1 cellular context compared by ENCODE assay signal in the genomic region with DNA sequence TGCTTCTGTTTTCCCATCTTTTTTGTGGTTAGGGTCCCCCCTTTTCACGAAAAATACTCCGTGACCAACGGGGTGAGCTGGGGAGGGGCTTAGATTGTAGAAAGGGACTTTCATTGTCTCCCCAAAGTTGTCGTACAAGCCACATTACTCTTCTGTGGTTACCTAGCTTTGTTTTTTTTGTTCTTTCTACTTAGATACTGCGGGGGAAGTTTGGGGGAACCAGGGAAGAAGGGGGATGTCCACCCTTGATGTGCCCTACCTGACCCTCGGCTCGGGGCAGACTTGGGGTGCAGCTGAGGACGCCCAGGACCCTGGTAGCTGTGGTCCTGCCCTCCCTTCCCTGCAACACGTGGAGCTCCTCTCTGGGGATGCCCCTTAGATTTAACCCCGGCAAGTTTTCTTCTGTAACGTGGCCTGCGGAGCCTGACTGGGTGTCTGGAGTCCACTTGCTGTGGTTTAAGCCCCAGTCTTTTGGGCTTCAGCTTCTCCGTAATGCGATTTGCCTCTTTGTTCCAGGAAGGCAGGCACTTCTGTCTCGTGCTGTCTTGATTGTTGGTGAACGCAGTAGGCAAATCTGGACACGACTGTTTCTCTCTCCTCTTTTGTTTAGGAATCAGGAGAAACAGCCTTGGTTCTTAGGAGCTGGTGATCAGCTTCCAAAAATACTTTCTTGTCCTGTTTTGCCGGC.
A peak's percentile ranks its signal among the peaks of the same experiment; 100 is the strongest.
TF ChIP-seq lines count a peak whose summit lies in the region.

No MANE protein-coding gene starts in this region.

TF ChIP-seq in HepG2, 621 proteins besides CTCF, POLR2A, EP300 and RAD21 (continued from another document and continues in another):
- TF ChIP-seq, protein P1, sequence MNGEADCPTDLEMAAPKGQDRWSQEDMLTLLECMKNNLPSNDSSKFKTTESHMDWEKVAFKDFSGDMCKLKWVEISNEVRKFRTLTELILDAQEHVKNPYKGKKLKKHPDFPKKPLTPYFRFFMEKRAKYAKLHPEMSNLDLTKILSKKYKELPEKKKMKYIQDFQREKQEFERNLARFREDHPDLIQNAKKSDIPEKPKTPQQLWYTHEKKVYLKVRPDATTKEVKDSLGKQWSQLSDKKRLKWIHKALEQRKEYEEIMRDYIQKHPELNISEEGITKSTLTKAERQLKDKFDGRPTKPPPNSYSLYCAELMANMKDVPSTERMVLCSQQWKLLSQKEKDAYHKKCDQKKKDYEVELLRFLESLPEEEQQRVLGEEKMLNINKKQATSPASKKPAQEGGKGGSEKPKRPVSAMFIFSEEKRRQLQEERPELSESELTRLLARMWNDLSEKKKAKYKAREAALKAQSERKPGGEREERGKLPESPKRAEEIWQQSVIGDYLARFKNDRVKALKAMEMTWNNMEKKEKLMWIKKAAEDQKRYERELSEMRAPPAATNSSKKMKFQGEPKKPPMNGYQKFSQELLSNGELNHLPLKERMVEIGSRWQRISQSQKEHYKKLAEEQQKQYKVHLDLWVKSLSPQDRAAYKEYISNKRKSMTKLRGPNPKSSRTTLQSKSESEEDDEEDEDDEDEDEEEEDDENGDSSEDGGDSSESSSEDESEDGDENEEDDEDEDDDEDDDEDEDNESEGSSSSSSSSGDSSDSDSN (CRISPR knock-in tag; IDR thresholded peaks at IDR 0.05): peak; percentile 39; the same call in 1 of the 2 replicates
- 0 out of 2 replicates have a peak, but pooled peaks have one; percentile 48 for TF ChIP-seq ZNF256 (CRISPR knock-in tag; conservative IDR thresholded peaks at IDR 0.05)
- TF ChIP-seq, protein P2, sequence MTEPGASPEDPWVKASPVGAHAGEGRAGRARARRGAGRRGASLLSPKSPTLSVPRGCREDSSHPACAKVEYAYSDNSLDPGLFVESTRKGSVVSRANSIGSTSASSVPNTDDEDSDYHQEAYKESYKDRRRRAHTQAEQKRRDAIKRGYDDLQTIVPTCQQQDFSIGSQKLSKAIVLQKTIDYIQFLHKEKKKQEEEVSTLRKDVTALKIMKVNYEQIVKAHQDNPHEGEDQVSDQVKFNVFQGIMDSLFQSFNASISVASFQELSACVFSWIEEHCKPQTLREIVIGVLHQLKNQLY (CRISPR knock-in tag; IDR thresholded peaks at IDR 0.05): no peak
- TF ChIP-seq NKX3-1 (CRISPR knock-in tag; IDR thresholded peaks at IDR 0.05): no peak
- TF ChIP-seq ZNF788 (CRISPR knock-in tag; IDR thresholded peaks at IDR 0.05; ENCODE audit: borderline replicate concordance): 0 out of 2 replicates have a peak, but pooled peaks have one; percentile 13
- no peak for TF ChIP-seq MTF1 (CRISPR knock-in tag; IDR thresholded peaks at IDR 0.05)
- TF ChIP-seq SRF (IDR thresholded peaks at IDR 0.05; ENCODE audit: low read depth, low read length): no peak
- TF ChIP-seq GABPB1 (CRISPR knock-in tag; IDR thresholded peaks at IDR 0.05): 0 out of 2 replicates have a peak, but pooled peaks have one; percentile 11
- no peak for TF ChIP-seq MZF1 (CRISPR knock-in tag; IDR thresholded peaks at IDR 0.05; ENCODE audit: borderline replicate concordance)
- TF ChIP-seq ATAD3A (CRISPR knock-in tag; IDR thresholded peaks at IDR 0.05): no peak
- no peak for TF ChIP-seq TOE1 (CRISPR knock-in tag; IDR thresholded peaks at IDR 0.05)
- TF ChIP-seq SIN3B (IDR thresholded peaks at IDR 0.05; ENCODE audit: low read length): no peak
- peak; percentile 9 for TF ChIP-seq ASH2L (IDR thresholded peaks at IDR 0.05; ENCODE audit: insufficient read length, low read depth, low read length)
- TF ChIP-seq ZNF614 (CRISPR knock-in tag; IDR thresholded peaks at IDR 0.05; ENCODE audit: borderline replicate concordance): peak; percentile 35; the same call in 1 of the 2 replicates
- peak; percentile 45 for TF ChIP-seq TEAD3 (CRISPR knock-in tag; optimal IDR thresholded peaks at IDR 0.05; ENCODE audit: borderline replicate concordance)
- TF ChIP-seq MXI1 (IDR thresholded peaks at IDR 0.05; ENCODE audit: borderline replicate concordance, low read depth, low read length): peak; percentile 38; the same call in 1 of the 3 replicates
- TF ChIP-seq AKAP8 (CRISPR knock-in tag; IDR thresholded peaks at IDR 0.05): 0 out of 2 replicates have a peak, but pooled peaks have one; percentile 60
- TF ChIP-seq, protein P3, sequence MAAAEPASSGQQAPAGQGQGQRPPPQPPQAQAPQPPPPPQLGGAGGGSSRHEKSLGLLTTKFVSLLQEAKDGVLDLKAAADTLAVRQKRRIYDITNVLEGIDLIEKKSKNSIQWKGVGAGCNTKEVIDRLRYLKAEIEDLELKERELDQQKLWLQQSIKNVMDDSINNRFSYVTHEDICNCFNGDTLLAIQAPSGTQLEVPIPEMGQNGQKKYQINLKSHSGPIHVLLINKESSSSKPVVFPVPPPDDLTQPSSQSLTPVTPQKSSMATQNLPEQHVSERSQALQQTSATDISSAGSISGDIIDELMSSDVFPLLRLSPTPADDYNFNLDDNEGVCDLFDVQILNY (CRISPR knock-in tag; conservative IDR thresholded peaks at IDR 0.05): 0 out of 2 replicates have a peak, but pooled peaks have one; percentile 26
- no peak for TF ChIP-seq RFXANK (CRISPR knock-in tag; IDR thresholded peaks at IDR 0.05)
- TF ChIP-seq ZNF792 (CRISPR knock-in tag; IDR thresholded peaks at IDR 0.05): peak; percentile 55; the same call in 1 of the 2 replicates
- TF ChIP-seq NR2F2 (IDR thresholded peaks at IDR 0.05; ENCODE audit: borderline replicate concordance, low read depth): 0 out of 2 replicates have a peak, but pooled peaks have one; percentile 18
- peak; percentile 59 for TF ChIP-seq KAT7 (CRISPR knock-in tag; IDR thresholded peaks at IDR 0.05; ENCODE audit: borderline replicate concordance)
- no peak for TF ChIP-seq ZFP41 (CRISPR knock-in tag; IDR thresholded peaks at IDR 0.05; ENCODE audit: borderline replicate concordance)
- TF ChIP-seq, protein P4, sequence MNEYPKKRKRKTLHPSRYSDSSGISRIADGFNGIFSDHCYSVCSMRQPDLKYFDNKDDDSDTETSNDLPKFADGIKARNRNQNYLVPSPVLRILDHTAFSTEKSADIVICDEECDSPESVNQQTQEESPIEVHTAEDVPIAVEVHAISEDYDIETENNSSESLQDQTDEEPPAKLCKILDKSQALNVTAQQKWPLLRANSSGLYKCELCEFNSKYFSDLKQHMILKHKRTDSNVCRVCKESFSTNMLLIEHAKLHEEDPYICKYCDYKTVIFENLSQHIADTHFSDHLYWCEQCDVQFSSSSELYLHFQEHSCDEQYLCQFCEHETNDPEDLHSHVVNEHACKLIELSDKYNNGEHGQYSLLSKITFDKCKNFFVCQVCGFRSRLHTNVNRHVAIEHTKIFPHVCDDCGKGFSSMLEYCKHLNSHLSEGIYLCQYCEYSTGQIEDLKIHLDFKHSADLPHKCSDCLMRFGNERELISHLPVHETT (CRISPR knock-in tag; conservative IDR thresholded peaks at IDR 0.05): peak; percentile 78; the same call in 1 of the 2 replicates
- TF ChIP-seq, protein P5, sequence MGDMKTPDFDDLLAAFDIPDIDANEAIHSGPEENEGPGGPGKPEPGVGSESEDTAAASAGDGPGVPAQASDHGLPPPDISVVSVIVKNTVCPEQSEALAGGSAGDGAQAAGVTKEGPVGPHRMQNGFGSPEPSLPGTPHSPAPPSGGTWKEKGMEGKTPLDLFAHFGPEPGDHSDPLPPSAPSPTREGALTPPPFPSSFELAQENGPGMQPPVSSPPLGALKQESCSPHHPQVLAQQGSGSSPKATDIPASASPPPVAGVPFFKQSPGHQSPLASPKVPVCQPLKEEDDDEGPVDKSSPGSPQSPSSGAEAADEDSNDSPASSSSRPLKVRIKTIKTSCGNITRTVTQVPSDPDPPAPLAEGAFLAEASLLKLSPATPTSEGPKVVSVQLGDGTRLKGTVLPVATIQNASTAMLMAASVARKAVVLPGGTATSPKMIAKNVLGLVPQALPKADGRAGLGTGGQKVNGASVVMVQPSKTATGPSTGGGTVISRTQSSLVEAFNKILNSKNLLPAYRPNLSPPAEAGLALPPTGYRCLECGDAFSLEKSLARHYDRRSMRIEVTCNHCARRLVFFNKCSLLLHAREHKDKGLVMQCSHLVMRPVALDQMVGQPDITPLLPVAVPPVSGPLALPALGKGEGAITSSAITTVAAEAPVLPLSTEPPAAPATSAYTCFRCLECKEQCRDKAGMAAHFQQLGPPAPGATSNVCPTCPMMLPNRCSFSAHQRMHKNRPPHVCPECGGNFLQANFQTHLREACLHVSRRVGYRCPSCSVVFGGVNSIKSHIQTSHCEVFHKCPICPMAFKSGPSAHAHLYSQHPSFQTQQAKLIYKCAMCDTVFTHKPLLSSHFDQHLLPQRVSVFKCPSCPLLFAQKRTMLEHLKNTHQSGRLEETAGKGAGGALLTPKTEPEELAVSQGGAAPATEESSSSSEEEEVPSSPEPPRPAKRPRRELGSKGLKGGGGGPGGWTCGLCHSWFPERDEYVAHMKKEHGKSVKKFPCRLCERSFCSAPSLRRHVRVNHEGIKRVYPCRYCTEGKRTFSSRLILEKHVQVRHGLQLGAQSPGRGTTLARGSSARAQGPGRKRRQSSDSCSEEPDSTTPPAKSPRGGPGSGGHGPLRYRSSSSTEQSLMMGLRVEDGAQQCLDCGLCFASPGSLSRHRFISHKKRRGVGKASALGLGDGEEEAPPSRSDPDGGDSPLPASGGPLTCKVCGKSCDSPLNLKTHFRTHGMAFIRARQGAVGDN (CRISPR knock-in tag; IDR thresholded peaks at IDR 0.05): peak; percentile 65
- TF ChIP-seq AGO2 (optimal IDR thresholded peaks at IDR 0.05; ENCODE audit: low read depth, low read length): no peak
- TF ChIP-seq ZNF264 (CRISPR knock-in tag; IDR thresholded peaks at IDR 0.05): no peak
- TF ChIP-seq, protein P6, sequence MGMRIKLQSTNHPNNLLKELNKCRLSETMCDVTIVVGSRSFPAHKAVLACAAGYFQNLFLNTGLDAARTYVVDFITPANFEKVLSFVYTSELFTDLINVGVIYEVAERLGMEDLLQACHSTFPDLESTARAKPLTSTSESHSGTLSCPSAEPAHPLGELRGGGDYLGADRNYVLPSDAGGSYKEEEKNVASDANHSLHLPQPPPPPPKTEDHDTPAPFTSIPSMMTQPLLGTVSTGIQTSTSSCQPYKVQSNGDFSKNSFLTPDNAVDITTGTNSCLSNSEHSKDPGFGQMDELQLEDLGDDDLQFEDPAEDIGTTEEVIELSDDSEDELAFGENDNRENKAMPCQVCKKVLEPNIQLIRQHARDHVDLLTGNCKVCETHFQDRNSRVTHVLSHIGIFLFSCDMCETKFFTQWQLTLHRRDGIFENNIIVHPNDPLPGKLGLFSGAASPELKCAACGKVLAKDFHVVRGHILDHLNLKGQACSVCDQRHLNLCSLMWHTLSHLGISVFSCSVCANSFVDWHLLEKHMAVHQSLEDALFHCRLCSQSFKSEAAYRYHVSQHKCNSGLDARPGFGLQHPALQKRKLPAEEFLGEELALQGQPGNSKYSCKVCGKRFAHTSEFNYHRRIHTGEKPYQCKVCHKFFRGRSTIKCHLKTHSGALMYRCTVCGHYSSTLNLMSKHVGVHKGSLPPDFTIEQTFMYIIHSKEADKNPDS (CRISPR knock-in tag; IDR thresholded peaks at IDR 0.05): no peak
- TF ChIP-seq, protein P7, sequence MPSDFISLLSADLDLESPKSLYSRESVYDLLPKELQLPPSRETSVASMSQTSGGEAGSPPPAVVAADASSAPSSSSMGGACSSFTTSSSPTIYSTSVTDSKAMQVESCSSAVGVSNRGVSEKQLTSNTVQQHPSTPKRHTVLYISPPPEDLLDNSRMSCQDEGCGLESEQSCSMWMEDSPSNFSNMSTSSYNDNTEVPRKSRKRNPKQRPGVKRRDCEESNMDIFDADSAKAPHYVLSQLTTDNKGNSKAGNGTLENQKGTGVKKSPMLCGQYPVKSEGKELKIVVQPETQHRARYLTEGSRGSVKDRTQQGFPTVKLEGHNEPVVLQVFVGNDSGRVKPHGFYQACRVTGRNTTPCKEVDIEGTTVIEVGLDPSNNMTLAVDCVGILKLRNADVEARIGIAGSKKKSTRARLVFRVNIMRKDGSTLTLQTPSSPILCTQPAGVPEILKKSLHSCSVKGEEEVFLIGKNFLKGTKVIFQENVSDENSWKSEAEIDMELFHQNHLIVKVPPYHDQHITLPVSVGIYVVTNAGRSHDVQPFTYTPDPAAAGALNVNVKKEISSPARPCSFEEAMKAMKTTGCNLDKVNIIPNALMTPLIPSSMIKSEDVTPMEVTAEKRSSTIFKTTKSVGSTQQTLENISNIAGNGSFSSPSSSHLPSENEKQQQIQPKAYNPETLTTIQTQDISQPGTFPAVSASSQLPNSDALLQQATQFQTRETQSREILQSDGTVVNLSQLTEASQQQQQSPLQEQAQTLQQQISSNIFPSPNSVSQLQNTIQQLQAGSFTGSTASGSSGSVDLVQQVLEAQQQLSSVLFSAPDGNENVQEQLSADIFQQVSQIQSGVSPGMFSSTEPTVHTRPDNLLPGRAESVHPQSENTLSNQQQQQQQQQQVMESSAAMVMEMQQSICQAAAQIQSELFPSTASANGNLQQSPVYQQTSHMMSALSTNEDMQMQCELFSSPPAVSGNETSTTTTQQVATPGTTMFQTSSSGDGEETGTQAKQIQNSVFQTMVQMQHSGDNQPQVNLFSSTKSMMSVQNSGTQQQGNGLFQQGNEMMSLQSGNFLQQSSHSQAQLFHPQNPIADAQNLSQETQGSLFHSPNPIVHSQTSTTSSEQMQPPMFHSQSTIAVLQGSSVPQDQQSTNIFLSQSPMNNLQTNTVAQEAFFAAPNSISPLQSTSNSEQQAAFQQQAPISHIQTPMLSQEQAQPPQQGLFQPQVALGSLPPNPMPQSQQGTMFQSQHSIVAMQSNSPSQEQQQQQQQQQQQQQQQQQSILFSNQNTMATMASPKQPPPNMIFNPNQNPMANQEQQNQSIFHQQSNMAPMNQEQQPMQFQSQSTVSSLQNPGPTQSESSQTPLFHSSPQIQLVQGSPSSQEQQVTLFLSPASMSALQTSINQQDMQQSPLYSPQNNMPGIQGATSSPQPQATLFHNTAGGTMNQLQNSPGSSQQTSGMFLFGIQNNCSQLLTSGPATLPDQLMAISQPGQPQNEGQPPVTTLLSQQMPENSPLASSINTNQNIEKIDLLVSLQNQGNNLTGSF (CRISPR knock-in tag; IDR thresholded peaks at IDR 0.05): no peak
- TF ChIP-seq MYNN (CRISPR knock-in tag; IDR thresholded peaks at IDR 0.05; ENCODE audit: low read depth): peak; percentile 75; the same call in 1 of the 2 replicates
- TF ChIP-seq, protein P8, sequence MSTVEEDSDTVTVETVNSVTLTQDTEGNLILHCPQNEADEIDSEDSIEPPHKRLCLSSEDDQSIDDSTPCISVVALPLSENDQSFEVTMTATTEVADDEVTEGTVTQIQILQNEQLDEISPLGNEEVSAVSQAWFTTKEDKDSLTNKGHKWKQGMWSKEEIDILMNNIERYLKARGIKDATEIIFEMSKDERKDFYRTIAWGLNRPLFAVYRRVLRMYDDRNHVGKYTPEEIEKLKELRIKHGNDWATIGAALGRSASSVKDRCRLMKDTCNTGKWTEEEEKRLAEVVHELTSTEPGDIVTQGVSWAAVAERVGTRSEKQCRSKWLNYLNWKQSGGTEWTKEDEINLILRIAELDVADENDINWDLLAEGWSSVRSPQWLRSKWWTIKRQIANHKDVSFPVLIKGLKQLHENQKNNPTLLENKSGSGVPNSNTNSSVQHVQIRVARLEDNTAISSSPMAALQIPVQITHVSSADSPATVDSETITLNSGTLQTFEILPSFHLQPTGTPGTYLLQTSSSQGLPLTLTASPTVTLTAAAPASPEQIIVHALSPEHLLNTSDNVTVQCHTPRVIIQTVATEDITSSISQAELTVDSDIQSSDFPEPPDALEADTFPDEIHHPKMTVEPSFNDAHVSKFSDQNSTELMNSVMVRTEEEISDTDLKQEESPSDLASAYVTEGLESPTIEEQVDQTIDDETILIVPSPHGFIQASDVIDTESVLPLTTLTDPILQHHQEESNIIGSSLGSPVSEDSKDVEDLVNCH (CRISPR knock-in tag; IDR thresholded peaks at IDR 0.05): no peak
- no peak for TF ChIP-seq PHB2 (IDR thresholded peaks at IDR 0.05; ENCODE audit: partially characterized antibody)
- TF ChIP-seq FOXO1 (CRISPR knock-in tag; IDR thresholded peaks at IDR 0.05): no peak
- peak; percentile 19; the same call in 1 of the 2 replicates for TF ChIP-seq SALL1 (CRISPR knock-in tag; IDR thresholded peaks at IDR 0.05)
